Comparison of ENCODE assay signal across 8 cellular contexts in genomic region chr19:35755550-35756371, GRCh38. TPM values are rescaled to one million over a fixed set of nuclear protein-coding genes. Genes with fewer than 3 reads are reported as not detected.
DNase-seq lines count a peak whose midpoint lies in the region; ATAC-seq, FAIRE-seq and TF ChIP-seq lines count a peak whose summit lies in the region.

No MANE protein-coding gene starts in this region.

- H3K4me3 ChIP-seq in gastrocnemius medialis = peak overlapping the region; percentile 57 to 84 (median 74)

- no peaks in the 10 kb centered on the region for H3K79me2 ChIP-seq in H9 (ENCODE audit: insufficient read depth, low read length)

- H2BK15ac ChIP-seq in H9 (ENCODE audit: low read depth, low read length) = no peak overlapping the region

- no peak overlapping the region for H2BK120ac ChIP-seq in H9 (ENCODE audit: low read depth, low read length, poor library complexity, severe bottlenecking)

- no peak overlapping the region for H2AK5ac ChIP-seq in H9 (ENCODE audit: insufficient read length, low read length)

- no peak overlapping the region for H2BK12ac ChIP-seq in H9 (ENCODE audit: insufficient read length, low read depth, low read length)

- no peak overlapping the region for H3K56ac ChIP-seq in H9 (ENCODE audit: insufficient read length, low read depth, low read length)

- no peak overlapping the region for H2BK20ac ChIP-seq in H9 (ENCODE audit: low read depth, low read length, poor library complexity, severe bottlenecking)

- no peak overlapping the region for H3K27ac ChIP-seq in H9 (ENCODE audit: insufficient read length, low read depth, low read length)
- H3K27ac ChIP-seq in gastrocnemius medialis = peak overlapping the region; percentile 89 to 97 (median 95)

- H3K27me3 ChIP-seq in H9 (ENCODE audit: insufficient read depth, low read length) (no peaks in the 10 kb centered on the region), gastrocnemius medialis (no peaks in the 10 kb centered on the region)

- H3K9me3 Mint-ChIP-seq in H9 = no peaks in the 10 kb centered on the region

- TF ChIP-seq POLR2A in gastrocnemius medialis (IDR thresholded peaks at IDR 0.05) (peak; percentile 76 to 79), GM12891 (IDR thresholded peaks at IDR 0.05; ENCODE audit: low read depth, low read length) (no peak)

- in situ Hi-C loops in gastrocnemius medialis (cut with MboI; ENCODE audit: low sequenced_read_pairs in 4 of 4) = loop anchor here in 1 of 4 donors (25.0 kb wide), 1 partner anchor 382 kb away; the partner anchor contains the start of gene CAPNS1

- peak overlapping the region; percentile 43 for H3K4me2 ChIP-seq in H9 (ENCODE audit: insufficient read depth, insufficient read length, low read length)

- FAIRE-seq in GM12891 (lab: Jason Lieb, UNC) = no peak

- H3K79me1 ChIP-seq in H9 (ENCODE audit: insufficient read depth, low read depth, low read length, poor library complexity, severe bottlenecking) = no peaks in the 10 kb centered on the region

- no peak overlapping the region for H3T11ph ChIP-seq in H9 (ENCODE audit: low read length)

- H3K23me2 ChIP-seq in H9 (ENCODE audit: insufficient read length, low read depth, low read length, poor library complexity, severe bottlenecking) = peaks cover 15% of the 10 kb centered on the region

- H3K9me3 ChIP-seq in H9 (ENCODE audit: control insufficient read depth, low read depth, low read length) = no peaks in the 10 kb centered on the region
- H3K9me3 ChIP-seq in gastrocnemius medialis = no peaks in the 10 kb centered on the region

- H4K91ac ChIP-seq in H9 (ENCODE audit: insufficient read length, low read depth, low read length) = no peak overlapping the region

- H3K27me3 Mint-ChIP-seq in H9 (ENCODE audit: low read depth) = peaks cover 7% of the 10 kb centered on the region

- DNase-seq in H9 (peak; percentile 39), left ventricle myocardium superior (peak; percentile 95), gastrocnemius medialis (peak; percentile 81 to 91), GM12891 (ENCODE audit: insufficient read length, low spot score) (no peak), midbrain (lab: John Stamatoyannopoulos, UW) (no peak)
- DNase-seq in activated effector memory CD4-positive, alpha-beta T cell treated with anti-CD3 and anti-CD28 coated beads, Interleukin-2, amount 50 U/mL, for 16 hours = peak; percentile 87

- 0 out of 2 replicates have a peak overlapping the region, but pooled peaks have one; percentile 11 for H3K14ac ChIP-seq in H9 (ENCODE audit: insufficient read depth, low read length)

- no peak overlapping the region for H4K5ac ChIP-seq in H9 (ENCODE audit: insufficient read length, low read depth, low read length)

- WGBS in H9 (ENCODE audit: extremely low coverage, insufficient read length, low lambda C conversion rate) = no CpG with 5 or more reads among the region's 74 CpGs

- no peaks in the 10 kb centered on the region for H4K20me1 ChIP-seq in H9 (ENCODE audit: control insufficient read depth, insufficient read depth, insufficient read length)

- H3K27ac Mint-ChIP-seq in H9 = peak overlapping the region in 2 of 3 experiments; percentile 53 to 64; a peak in 2 of 7 replicates

- peaks cover 0 to 16% of the 10 kb centered on the region in 2 donors for H3K36me3 ChIP-seq in gastrocnemius medialis

- no peak overlapping the region for H3K4ac ChIP-seq in H9 (ENCODE audit: low read depth, low read length)

- H4K8ac ChIP-seq in H9 (replicated peaks; ENCODE audit: insufficient read length, low read depth, low read length) = no peak overlapping the region

- H2AFZ ChIP-seq in H9 (ENCODE audit: low read length) = no peak overlapping the region

- no peak overlapping the region for H2BK5ac ChIP-seq in H9 (ENCODE audit: insufficient read length, low read length)

- TF ChIP-seq CTCF in H9 (conservative IDR thresholded peaks at IDR 0.05) (no peak), gastrocnemius medialis (IDR thresholded peaks at IDR 0.05 in 4 of 5, conservative IDR thresholded peaks at IDR 0.05 in 1 of 5) (no peak)

- peaks cover 0 to 17% (median 13%) of the 10 kb centered on the region in 3 experiments; a peak in 5 of 7 replicates for H3K36me3 Mint-ChIP-seq in H9 (ENCODE audit: insufficient read depth in 1 of 3, low read depth in 3 of 3)

- H3K9ac ChIP-seq in H9 (ENCODE audit: extremely low read depth, insufficient read length, low read length) = no peak overlapping the region

- ATAC-seq in left ventricle myocardium superior (peak; percentile 52), gastrocnemius medialis (peak; percentile 40 to 43), GM18861 (IDR thresholded peaks at IDR 0.05; ENCODE audit: unreplicated experiment) (no peak), HG03460 (IDR thresholded peaks at IDR 0.05; ENCODE audit: unreplicated experiment) (no peak)

- peaks cover 12 to 23% of the 10 kb centered on the region in 2 experiments for H3K4me1 Mint-ChIP-seq in H9

- H3K4me3 Mint-ChIP-seq in H9 = peak overlapping the region; percentile 58 to 78

- intact Hi-C loops in left ventricle myocardium superior (cut with micrococcal nuclease) = no loop called here
- intact Hi-C loops in gastrocnemius medialis (cut with DNase I; ENCODE audit: low total_unique reads) = loop anchor here (1.0 to 10.0 kb wide), 6 partner anchors 38 to 713 kb away; partner anchors contain the start of genes COX6B1, COX7A1, HPN and USF2

- H3K23ac ChIP-seq in H9 (ENCODE audit: insufficient read length, low read depth, low read length) = no peak overlapping the region

- H3K18ac ChIP-seq in H9 (ENCODE audit: insufficient read length, low read depth, low read length) = no peak overlapping the region

- H3K4me1 ChIP-seq in H9 (ENCODE audit: insufficient read depth, low read length) (no peaks in the 10 kb centered on the region), gastrocnemius medialis (peaks cover 23 to 43% of the 10 kb centered on the region in 2 donors)

TF ChIP-seq in GM12891, 5 proteins besides CTCF, POLR2A, EP300 and RAD21:
- TF ChIP-seq SPI1 (IDR thresholded peaks at IDR 0.05; ENCODE audit: low read depth, low read length) (no peak), PAX5 (IDR thresholded peaks at IDR 0.05; ENCODE audit: insufficient read depth, low read length, severe bottlenecking) (no peak), POLR2AphosphoS5 (IDR thresholded peaks at IDR 0.05; ENCODE audit: low read depth, low read length) (no peak), POU2F2 (IDR thresholded peaks at IDR 0.05; ENCODE audit: low read depth, low read length) (no peak), TAF1 (IDR thresholded peaks at IDR 0.05; ENCODE audit: low read depth, low read length) (no peak)

RNA-seq across cellular contexts. Expression of gene HSPB6, which starts 1.1 kb away (rescaled TPM):
- total RNA-seq in H9 (2021) (0.37 TPM in 2 replicates), left ventricle myocardium superior (676 TPM), gastrocnemius medialis (100 to 1,000 TPM in 2 of 4 donors, 10 to 100 TPM in 2; 79.8 to 241 (median 139) TPM)
- 0.15 TPM for polyA plus RNA-seq in GM12891 (2012; ENCODE audit: low read depth, missing spikeins)

RNA-seq across cellular contexts. Expression of gene PROSER3, which starts 2.2 kb away (rescaled TPM):
- 21.8 and 29.1 TPM in 2 replicates for total RNA-seq in H9 (2021)
- total RNA-seq in left ventricle myocardium superior = 5.2 TPM
- 1 to 10 TPM in 3 of 4 donors, under 1 TPM in 1; 0.63 to 4.3 (median 3.0) TPM for total RNA-seq in gastrocnemius medialis
- polyA plus RNA-seq in GM12891 (2012; ENCODE audit: low read depth, missing spikeins) = 7.9 TPM

RNA-seq across cellular contexts. Expression of gene LIN37, which starts 7.4 kb away (rescaled TPM):
- 4.7 and 5.9 TPM in 2 replicates for total RNA-seq in H9 (2021)
- total RNA-seq in left ventricle myocardium superior = 8.3 TPM
- total RNA-seq in gastrocnemius medialis = 10 to 100 TPM; 14.8 to 19.5 (median 16.6) TPM
- polyA plus RNA-seq in GM12891 (2012; ENCODE audit: low read depth, missing spikeins) = 9.9 TPM

RNA-seq across cellular contexts. Expression of gene PSENEN, which starts 10.3 kb away (rescaled TPM):
- total RNA-seq in H9 (2021) (69.7 and 77.7 TPM in 2 replicates), left ventricle myocardium superior (41.3 TPM), gastrocnemius medialis (10 to 100 TPM; 22.2 to 45.8 (median 38.3) TPM)
- 31.0 TPM for polyA plus RNA-seq in GM12891 (2012; ENCODE audit: low read depth, missing spikeins)

RNA-seq across cellular contexts. Expression of gene U2AF1L4, which starts 10.5 kb away (rescaled TPM):
- total RNA-seq in H9 (2021) = 16.8 and 19.2 TPM in 2 replicates
- 18.4 TPM for total RNA-seq in left ventricle myocardium superior
- 10 to 100 TPM in 2 of 4 donors, 1 to 10 TPM in 2; 5.1 to 22.9 (median 13.4) TPM for total RNA-seq in gastrocnemius medialis
- polyA plus RNA-seq in GM12891 (2012; ENCODE audit: low read depth, missing spikeins) = 18.8 TPM

Comparison
In these comparisons a context has a peak if more than half of its experiments do, and no peak if none do; other contexts are left out.
1. DNase-seq: peak in H9 (single experiment), activated effector memory CD4-positive, alpha-beta T cell treated with anti-CD3 and anti-CD28 coated beads, Interleukin-2, amount 50 U/mL, for 16 hours (single experiment), left ventricle myocardium superior (single experiment) and gastrocnemius medialis (2 of 2); none in GM12891 (single experiment) and midbrain (single experiment).
2. ATAC-seq: peak in left ventricle myocardium superior (single experiment) and gastrocnemius medialis (2 of 2); none in GM18861 (single experiment) and HG03460 (single experiment).
3. RNA of gene HSPB6, which starts 1.1 kb away (total RNA-seq): 676 TPM in left ventricle myocardium superior (single experiment) and 79.8 to 241 TPM in gastrocnemius medialis; 0.37 TPM in H9; every median in the first group is over 10 times any median in the second.